10 cellular contexts compared by ENCODE assay signal in the genomic region with DNA sequence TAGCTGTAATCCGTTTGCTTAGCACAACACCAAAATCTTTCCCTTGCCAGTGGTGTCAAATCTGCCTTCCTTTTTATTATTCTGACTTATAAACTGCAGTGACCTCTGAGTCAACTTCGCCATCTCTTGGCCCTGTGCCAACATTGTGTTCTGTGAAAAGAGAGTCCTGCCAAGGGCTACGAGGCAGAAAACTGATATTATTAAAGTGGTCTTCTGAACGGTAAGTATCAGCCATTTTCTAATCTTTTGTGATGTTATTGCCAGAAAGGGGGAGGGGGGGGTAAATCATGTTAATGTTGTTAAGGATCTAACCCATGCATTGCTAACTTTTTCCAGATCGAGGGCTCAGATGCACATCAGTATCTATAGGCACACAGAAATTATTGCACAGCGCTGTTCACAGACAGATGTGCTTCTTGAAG.
A peak's percentile ranks its signal among the peaks of the same experiment; 100 is the strongest.
DNase-seq lines count a peak whose midpoint lies in the region; ATAC-seq lines count a peak whose summit lies in the region.
"Had no signal": no experiment of that assay in that cellular context is flagged by ENCODE, and none has a peak within 500 bp of the region (broad histone marks: within the 10 kb centered on the region; RNA-seq: fewer than 3 reads in every experiment).

No MANE protein-coding gene starts in this region.

- intact Hi-C loops in Right ventricle myocardium inferior (cut with DNase I) (no loop called here), cardiac septum (cut with DNase I) (loop anchor here (2.0 kb wide), 1 partner anchor 121 kb away; a partner anchor contains a TSS)

- no peak for DNase-seq in Right ventricle myocardium inferior (ENCODE audit: missing footprints)
- DNase-seq in cardiac septum (ENCODE audit: low spot score) = no peak
- DNase-seq in dermis microvascular lymphatic vessel endothelial cell (ENCODE audit: low read depth in 2 of 2) = peak; percentile 61 to 93
- no peak for DNase-seq in left lobe of liver (ENCODE audit: low spot score)
- no peak for DNase-seq in AML-193 (lab: John Stamatoyannopoulos, UW)
- no peak for DNase-seq in stimulated activated CD4-positive, alpha-beta T cell treated with anti-CD3 and anti-CD28 coated beads, Interleukin-2, amount 100 ng/mL, for 48 hours
- no peak for DNase-seq in activated T-cell treated with anti-CD3 and anti-CD28 coated beads, Interleukin-2, amount 50 U/mL, for 1 hour
- DNase-seq: activated CD4-positive, alpha-beta T cell treated with anti-CD3 and anti-CD28 coated beads, Interleukin-2, amount 10 ng/mL, durations not matched to agents 7 days and 5 days; stimulated activated naive CD4-positive, alpha-beta T cell treated with Interleukin-2 at 50 U/mL for 16 hours had no signal

- peak; percentile 52 for ATAC-seq in Right ventricle myocardium inferior
- peak; percentile 26 for ATAC-seq in left lobe of liver
- ATAC-seq in HG02623 (IDR thresholded peaks at IDR 0.05; ENCODE audit: unreplicated experiment) = no peak

Comparison
In these comparisons a context has a peak if more than half of its experiments do, and no peak if none do; other contexts are left out.
1. DNase-seq: peak in dermis microvascular lymphatic vessel endothelial cell (2 of 2); none in Right ventricle myocardium inferior (single experiment), cardiac septum (single experiment), left lobe of liver (single experiment), AML-193 (0 of 2), stimulated activated CD4-positive, alpha-beta T cell treated with anti-CD3 and anti-CD28 coated beads, Interleukin-2, amount 100 ng/mL, for 48 hours (0 of 2) and activated T-cell treated with anti-CD3 and anti-CD28 coated beads, Interleukin-2, amount 50 U/mL, for 1 hour (single experiment).